8 cellular contexts compared by ENCODE assay signal in genomic region chr3:125310623-125311076, GRCh38.
DNase-seq lines count a peak whose midpoint lies in the region; ATAC-seq and TF ChIP-seq lines count a peak whose summit lies in the region.

No MANE protein-coding gene starts in this region.

- no peaks in the 10 kb centered on the region for H3K9me3 Mint-ChIP-seq in activated naive CD8-positive, alpha-beta T cell treated with anti-CD3 and anti-CD28 coated beads, Interleukin-2, amount 50 U/mL, for 24 hours

- H3K36me3 ChIP-seq in DND-41 (ENCODE audit: insufficient read depth, low read length) (peaks cover 22% of the 10 kb centered on the region; the same call in 1 of the 2 replicates), spleen (peaks cover 0 to 29% (median 3%) of the 10 kb centered on the region in 6 donors)

- H3K9me3 ChIP-seq in DND-41 (ENCODE audit: insufficient read depth, low read length, severe bottlenecking) (no peaks in the 10 kb centered on the region), spleen (no peaks in the 10 kb centered on the region)

- H3K4me1 ChIP-seq in DND-41 (ENCODE audit: insufficient read depth, low read length) = peaks cover 20% of the 10 kb centered on the region
- peaks cover 5 to 46% (median 25%) of the 10 kb centered on the region in 6 donors for H3K4me1 ChIP-seq in spleen

- peak overlapping the region; percentile 83 for H3K4me3 Mint-ChIP-seq in activated naive CD8-positive, alpha-beta T cell treated with anti-CD3 and anti-CD28 coated beads, Interleukin-2, amount 50 U/mL, for 24 hours

- H3K4me3 ChIP-seq in DND-41 (ENCODE audit: low read depth in 1 of 2, low read length in 2 of 2) (peak overlapping the region; percentile 0 to 53; a peak in 3 of 4 replicates), spleen (peak overlapping the region; percentile 14 to 67 (median 30))

- TF ChIP-seq POLR2A in spleen (IDR thresholded peaks at IDR 0.05) = no peak

- no peaks in the 10 kb centered on the region for H3K27me3 Mint-ChIP-seq in activated naive CD8-positive, alpha-beta T cell treated with anti-CD3 and anti-CD28 coated beads, Interleukin-2, amount 50 U/mL, for 24 hours

- ATAC-seq in DND-41 (ENCODE audit: insufficient read depth, low read depth) = peak; percentile 96
- ATAC-seq in activated naive CD8-positive, alpha-beta T cell treated with anti-CD3 and anti-CD28 coated beads, Interleukin-2, amount 50 U/mL, for 24 hours = peak; percentile 99
- ATAC-seq in GM21367 (IDR thresholded peaks at IDR 0.05; ENCODE audit: unreplicated experiment) = no peak
- no peak for ATAC-seq in GM21619 (IDR thresholded peaks at IDR 0.05; ENCODE audit: unreplicated experiment)
- ATAC-seq in HG03175 (IDR thresholded peaks at IDR 0.05; ENCODE audit: unreplicated experiment) = no peak
- no peak for ATAC-seq in GM18511 (IDR thresholded peaks at IDR 0.05; ENCODE audit: unreplicated experiment)

- TF ChIP-seq CTCF in DND-41 (IDR thresholded peaks at IDR 0.05; ENCODE audit: borderline replicate concordance, extremely low read depth, low read length, poor library complexity, severe bottlenecking) (no peak), spleen (IDR thresholded peaks at IDR 0.05 in 8 of 11, conservative IDR thresholded peaks at IDR 0.05 in 3 of 11) (no peak)

- H2AFZ ChIP-seq in DND-41 (ENCODE audit: low read depth, low read length) = peak overlapping the region; percentile 55

- DNase-seq in DND-41 = peak; percentile 75
- peak; percentile 9 for DNase-seq in T follicular helper cell (ENCODE audit: low read depth)
- peak; percentile 49 for DNase-seq in activated naive CD8-positive, alpha-beta T cell treated with anti-CD3 and anti-CD28 coated beads, Interleukin-2, amount 50 U/mL, for 24 hours
- no peak for DNase-seq in spleen

- intact Hi-C loops in spleen (cut with DNase I; ENCODE audit: low total_unique reads) = no loop called here

- 5 to 12% (median 8%) methylated on average over 5 of the region's 5 CpGs for WGBS in spleen, 5 donors

- no peaks in the 10 kb centered on the region for H4K20me1 ChIP-seq in DND-41 (ENCODE audit: insufficient read depth, low read length)

- H3K27ac ChIP-seq in DND-41 (ENCODE audit: low read length) (peak overlapping the region; percentile 77), spleen (peak overlapping the region; percentile 21 to 77 (median 62))

- peaks cover 57% of the 10 kb centered on the region for H3K79me2 ChIP-seq in DND-41 (ENCODE audit: insufficient read depth, low read length)

- H3K27me3 ChIP-seq in DND-41 (ENCODE audit: insufficient read depth, low read length, poor library complexity) (no peaks in the 10 kb centered on the region), spleen (replicated peaks in 1 of 7) (no peaks in the 10 kb centered on the region)

- peak overlapping the region; percentile 66 for H3K4me2 ChIP-seq in DND-41 (ENCODE audit: insufficient read depth, low read length)

- H3K36me3 Mint-ChIP-seq in activated naive CD8-positive, alpha-beta T cell treated with anti-CD3 and anti-CD28 coated beads, Interleukin-2, amount 50 U/mL, for 24 hours (ENCODE audit: low read depth) = peaks cover 46% of the 10 kb centered on the region

- peak overlapping the region; percentile 84 for H3K27ac Mint-ChIP-seq in activated naive CD8-positive, alpha-beta T cell treated with anti-CD3 and anti-CD28 coated beads, Interleukin-2, amount 50 U/mL, for 24 hours

- peak overlapping the region; percentile 51 for H3K9ac ChIP-seq in DND-41 (ENCODE audit: low read depth, low read length)

- peaks cover 42% of the 10 kb centered on the region for H3K4me1 Mint-ChIP-seq in activated naive CD8-positive, alpha-beta T cell treated with anti-CD3 and anti-CD28 coated beads, Interleukin-2, amount 50 U/mL, for 24 hours

Comparison
In these comparisons a context has a peak if more than half of its experiments do, and no peak if none do; other contexts are left out.
1. ATAC-seq: peak in DND-41 (single experiment) and activated naive CD8-positive, alpha-beta T cell treated with anti-CD3 and anti-CD28 coated beads, Interleukin-2, amount 50 U/mL, for 24 hours (single experiment); none in GM21367 (single experiment), GM21619 (single experiment), HG03175 (single experiment) and GM18511 (single experiment).